ENCODE assay signal across 1 cellular context in genomic region chr9:125683486-125683885, GRCh38.
TF ChIP-seq lines count a peak whose summit lies in the region.

No MANE protein-coding gene starts in this region.

TF ChIP-seq in K562, 482 proteins besides CTCF, POLR2A, EP300 and RAD21 (continued from another document):
- TF ChIP-seq ID3 (CRISPR knock-in tag; IDR thresholded peaks at IDR 0.05) (no peak), ID3 (tag; IDR thresholded peaks at IDR 0.05) (no peak), TBP (optimal IDR thresholded peaks at IDR 0.05; ENCODE audit: low read depth, low read length) (no peak), KLF1 (tag; IDR thresholded peaks at IDR 0.05) (no peak), ZNF212 (CRISPR knock-in tag; IDR thresholded peaks at IDR 0.05) (no peak), ZNF766 (CRISPR knock-in tag; conservative IDR thresholded peaks at IDR 0.05) (no peak)
